Comparison of ENCODE assay signal across 8 cellular contexts in the genomic region with DNA sequence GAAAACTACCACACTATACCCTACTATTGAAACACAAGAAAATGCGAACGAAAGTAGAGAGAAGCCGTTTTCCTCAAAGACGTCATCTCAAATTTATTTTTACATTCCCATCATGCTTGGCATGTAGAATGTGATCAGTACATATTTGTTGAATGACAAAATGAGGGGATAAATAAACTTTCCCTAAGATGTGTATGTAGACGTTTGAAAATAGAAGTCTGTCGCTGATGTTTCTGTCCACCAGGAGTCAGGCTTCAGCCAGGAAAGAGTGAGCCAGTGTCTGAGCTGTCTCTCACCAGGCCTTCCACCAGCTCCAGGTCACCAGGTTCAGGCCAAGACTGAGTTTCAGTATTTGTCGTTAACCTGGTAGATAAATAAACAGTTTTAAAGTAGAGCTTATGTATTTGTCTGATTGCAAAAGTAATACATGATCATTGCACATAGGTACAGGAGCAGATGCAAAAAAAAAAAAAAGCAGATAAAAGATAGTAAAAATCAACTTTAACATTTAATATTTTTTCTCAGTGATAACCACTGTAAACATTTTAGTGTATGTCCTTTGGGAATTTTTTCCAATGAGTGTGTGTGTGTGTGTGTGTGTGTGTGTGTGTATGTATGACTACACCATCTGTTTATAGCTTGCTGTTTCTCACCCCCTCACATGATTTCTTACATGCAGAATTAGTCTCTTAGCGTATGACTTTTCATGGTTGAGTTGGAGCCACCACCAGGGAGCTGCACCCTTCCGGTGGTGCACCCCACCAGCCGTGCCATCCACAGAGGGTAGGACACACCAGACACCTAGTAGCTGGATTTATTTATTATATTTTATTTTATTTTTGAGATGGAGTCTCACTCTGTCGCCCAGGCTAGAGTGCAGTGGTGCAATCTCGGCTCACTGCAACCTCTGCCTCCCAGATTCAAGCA. TPM values are rescaled to one million over a fixed set of nuclear protein-coding genes. Genes with fewer than 3 reads are reported as not detected.
A peak's percentile ranks its signal among the peaks of the same experiment; 100 is the strongest.
DNase-seq lines count a peak whose midpoint lies in the region; ATAC-seq and TF ChIP-seq lines count a peak whose summit lies in the region.

No MANE protein-coding gene starts in this region.

- no peak overlapping the region for H3K4me3 ChIP-seq in Peyer's patch

- no peak overlapping the region for H3K4me3 Mint-ChIP-seq in activated naive CD8-positive, alpha-beta T cell treated with anti-CD3 and anti-CD28 coated beads for 36 hours
- peak overlapping the region; percentile 47 for H3K4me3 Mint-ChIP-seq in glutamatergic neuron (ENCODE audit: unreplicated experiment)
- H3K4me3 Mint-ChIP-seq in osteocyte (ENCODE audit: unreplicated experiment), result no peak overlapping the region

- peaks cover 36% of the 10 kb centered on the region for H3K4me1 Mint-ChIP-seq in activated naive CD8-positive, alpha-beta T cell treated with anti-CD3 and anti-CD28 coated beads for 36 hours
- H3K4me1 Mint-ChIP-seq in glutamatergic neuron (ENCODE audit: low read depth, unreplicated experiment) (peaks cover 23% of the 10 kb centered on the region), osteocyte (ENCODE audit: unreplicated experiment) (peaks cover 27% of the 10 kb centered on the region)

- no peak overlapping the region for H3K27ac ChIP-seq in 22Rv1
- peak overlapping the region in 3 of 4 donors; percentile 15 to 74 (median 44) for H3K27ac ChIP-seq in Peyer's patch

- no peaks in the 10 kb centered on the region for H3K27me3 ChIP-seq in Peyer's patch

- peak; percentile 71 for DNase-seq in GM10266 (ENCODE audit: extremely low spot score)
- peak; percentile 74 for DNase-seq in HS-5 (ENCODE audit: low read depth)
- peak in 2 of 3 donors; percentile 54 to 86 for DNase-seq in Peyer's patch
- peak; percentile 59 for DNase-seq in activated naive CD8-positive, alpha-beta T cell treated with anti-CD3 and anti-CD28 coated beads for 36 hours
- peak; percentile 62 for DNase-seq in glutamatergic neuron
- no peak for DNase-seq in osteocyte (ENCODE audit: extremely low spot score, unreplicated experiment)

- no peaks in the 10 kb centered on the region for H3K27me3 Mint-ChIP-seq in activated naive CD8-positive, alpha-beta T cell treated with anti-CD3 and anti-CD28 coated beads for 36 hours
- H3K27me3 Mint-ChIP-seq in glutamatergic neuron (ENCODE audit: unreplicated experiment), result peaks cover 5% of the 10 kb centered on the region
- no peaks in the 10 kb centered on the region for H3K27me3 Mint-ChIP-seq in osteocyte (ENCODE audit: unreplicated experiment)

- H3K36me3 ChIP-seq in Peyer's patch, result no peaks in the 10 kb centered on the region

- H3K9me3 ChIP-seq in Peyer's patch, result no peaks in the 10 kb centered on the region

- H3K4me1 ChIP-seq in Peyer's patch, result peaks cover 0 to 18% (median 0%) of the 10 kb centered on the region in 4 donors

- no peak for ATAC-seq in HG02798 (IDR thresholded peaks at IDR 0.05; ENCODE audit: poor library complexity, unreplicated experiment)

- peaks cover 3% of the 10 kb centered on the region for H3K9me3 Mint-ChIP-seq in activated naive CD8-positive, alpha-beta T cell treated with anti-CD3 and anti-CD28 coated beads for 36 hours
- H3K9me3 Mint-ChIP-seq in glutamatergic neuron (ENCODE audit: unreplicated experiment) (no peaks in the 10 kb centered on the region), osteocyte (ENCODE audit: unreplicated experiment) (no peaks in the 10 kb centered on the region)

- H3K36me3 Mint-ChIP-seq in activated naive CD8-positive, alpha-beta T cell treated with anti-CD3 and anti-CD28 coated beads for 36 hours, result peaks cover 16% of the 10 kb centered on the region
- H3K36me3 Mint-ChIP-seq in glutamatergic neuron (ENCODE audit: unreplicated experiment) (no peaks in the 10 kb centered on the region), osteocyte (ENCODE audit: unreplicated experiment) (peaks cover 11% of the 10 kb centered on the region)

- H3K27ac Mint-ChIP-seq in activated naive CD8-positive, alpha-beta T cell treated with anti-CD3 and anti-CD28 coated beads for 36 hours, result peak overlapping the region; percentile 62
- H3K27ac Mint-ChIP-seq in glutamatergic neuron (ENCODE audit: unreplicated experiment) (peak overlapping the region; percentile 82), osteocyte (ENCODE audit: unreplicated experiment) (peak overlapping the region; percentile 83)

- TF ChIP-seq POLR2A in Peyer's patch (IDR thresholded peaks at IDR 0.05), result no peak

- TF ChIP-seq CTCF in 22Rv1 (IDR thresholded peaks at IDR 0.05), result peak; percentile 85
- TF ChIP-seq CTCF in GM10266 (IDR thresholded peaks at IDR 0.05; ENCODE audit: control insufficient read depth, insufficient read depth, low read depth, missing control alignments), result peak; percentile 73
- peak in 5 of 6 experiments; percentile 65 to 94 (median 92) for TF ChIP-seq CTCF in Peyer's patch (IDR thresholded peaks at IDR 0.05)
- peak; percentile 62 for TF ChIP-seq CTCF in glutamatergic neuron (IDR thresholded peaks at IDR 0.05; ENCODE audit: partially characterized antibody, unreplicated experiment)
- TF ChIP-seq CTCF in osteocyte (IDR thresholded peaks at IDR 0.05), result peak; percentile 84

RNA-seq across cellular contexts. Expression of a gene that starts 26.2 kb away (rescaled TPM):
- total RNA-seq in Peyer's patch (10 to 100 TPM; 34.7 to 48.2 (median 39.6) TPM), glutamatergic neuron (ENCODE audit: unreplicated experiment) (46.5 TPM), osteocyte (35.9 and 40.6 TPM in 2 replicates)
- 10 to 100 TPM; 47.6 to 47.8 TPM for total RNA-seq in activated naive CD8-positive, alpha-beta T cell treated with anti-CD3 and anti-CD28 coated beads for 36 hours

RNA-seq across cellular contexts. Expression of a gene that starts 40.7 kb away (rescaled TPM):
- total RNA-seq in Peyer's patch, result 1 to 10 TPM in 1 of 4 donors, under 1 TPM in 3; 0.35 to 2.4 (median 0.81) TPM
- total RNA-seq in activated naive CD8-positive, alpha-beta T cell treated with anti-CD3 and anti-CD28 coated beads for 36 hours, result under 1 TPM; 0.10 to 0.21 TPM
- 0.49 TPM for total RNA-seq in glutamatergic neuron (ENCODE audit: unreplicated experiment)
- 0.78 and 1.0 TPM in 2 replicates for total RNA-seq in osteocyte

RNA-seq across cellular contexts. Expression of a gene that starts 50.3 kb away (rescaled TPM):
- total RNA-seq in Peyer's patch (100 to 1,000 TPM in 1 of 4 donors, 10 to 100 TPM in 3; 58.6 to 122 (median 86.4) TPM), glutamatergic neuron (ENCODE audit: unreplicated experiment) (8.2 TPM), osteocyte (13.7 and 14.8 TPM in 2 replicates)
- 10 to 100 TPM; 38.1 to 44.7 TPM for total RNA-seq in activated naive CD8-positive, alpha-beta T cell treated with anti-CD3 and anti-CD28 coated beads for 36 hours
